Comparison of ENCODE assay signal across 1 cellular context in the genomic region with DNA sequence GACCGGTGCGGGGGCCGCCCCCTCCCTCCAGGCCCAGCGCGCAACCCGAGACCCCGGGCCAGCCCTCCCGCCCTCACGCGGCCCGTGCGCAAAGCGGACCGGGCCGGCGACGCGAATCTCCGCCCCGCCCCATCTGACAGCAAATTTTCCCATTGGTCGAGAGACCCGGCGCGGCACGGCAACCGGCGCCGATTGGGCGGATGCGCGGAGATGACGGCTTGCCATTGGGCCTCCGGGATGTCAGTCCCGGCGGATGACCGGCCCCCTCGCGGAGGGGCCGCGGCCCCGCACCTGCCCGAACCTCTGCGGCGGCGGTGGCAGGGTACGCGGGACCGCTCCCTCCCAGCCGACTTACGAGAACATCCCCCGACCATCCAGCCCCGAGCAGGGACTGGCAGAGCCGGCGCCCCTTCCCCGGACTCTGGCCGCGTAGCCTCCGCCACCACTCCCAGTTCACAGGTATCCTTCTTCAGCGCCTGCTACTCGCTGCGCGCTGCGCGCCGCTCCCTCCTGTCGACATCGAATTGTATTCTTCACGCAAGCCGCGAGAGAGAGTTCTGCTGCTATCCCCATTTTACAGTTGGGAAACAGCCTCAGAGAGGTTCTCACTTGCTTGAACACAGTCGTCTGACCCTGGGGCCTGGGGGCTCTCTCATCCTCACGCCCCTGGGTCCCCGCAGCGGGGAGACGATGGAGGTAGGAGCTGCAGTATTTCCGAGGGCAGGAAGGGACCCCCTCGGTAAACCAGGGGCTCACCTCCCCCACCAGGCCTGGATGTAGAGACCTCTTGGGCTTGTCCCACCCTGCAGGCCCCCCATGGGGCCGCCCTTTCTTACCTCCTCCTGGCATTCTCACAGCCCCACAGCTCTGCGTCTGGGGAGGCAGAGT.
A peak's percentile ranks its signal among the peaks of the same experiment; 100 is the strongest.
TF ChIP-seq lines count a peak whose summit lies in the region.

ARVCF (minus strand) TSS at position 90 of the 888 bp plus-strand sequence. CDS start 26,029 bp downstream, outside the sequence.

TF ChIP-seq in K562, 482 proteins besides CTCF, POLR2A, EP300 and RAD21 (continued from another document and continues in another):
- TF ChIP-seq GTF3C2 (IDR thresholded peaks at IDR 0.05; ENCODE audit: borderline replicate concordance, extremely low read depth, insufficient read length) (no peak), SIX5 (IDR thresholded peaks at IDR 0.05; ENCODE audit: borderline replicate concordance in 1 of 2, insufficient read depth in 1 of 2, low read depth in 1 of 2, low read length in 2 of 2) (peak in 1 of 2 experiments; percentile 1; a peak in 1 of 4 replicates), GATAD2A (IDR thresholded peaks at IDR 0.05) (no peak), HDAC8 (tag; IDR thresholded peaks at IDR 0.05) (0 out of 2 replicates have a peak, but pooled peaks have one; percentile 53), IFI16 (CRISPR knock-in tag; IDR thresholded peaks at IDR 0.05) (0 out of 2 replicates have a peak, but pooled peaks have one; percentile 42), NCOA6 (IDR thresholded peaks at IDR 0.05) (no peak), MAZ (CRISPR knock-in tag; conservative IDR thresholded peaks at IDR 0.05 in 1 of 2, IDR thresholded peaks at IDR 0.05 in 1 of 2) (peak in 1 of 2 experiments; percentile 98; a peak in 2 of 4 replicates), FOS (IDR thresholded peaks at IDR 0.05; ENCODE audit: extremely low read depth, insufficient read length) (no peak), ZNF79 (CRISPR knock-in tag; IDR thresholded peaks at IDR 0.05; ENCODE audit: low read depth) (peak; percentile 48; the same call in 1 of the 2 replicates), KDM5B (IDR thresholded peaks at IDR 0.05; ENCODE audit: insufficient replicate concordance, low read depth, low read length) (peak; percentile 63), DMBX1 (CRISPR knock-in tag; IDR thresholded peaks at IDR 0.05; ENCODE audit: borderline replicate concordance) (peak; percentile 43; the same call in 1 of the 2 replicates), TFE3 (CRISPR knock-in tag; IDR thresholded peaks at IDR 0.05) (no peak; the same call in 1 of the 2 replicates), GATA2 (CRISPR knock-in tag; IDR thresholded peaks at IDR 0.05) (no peak), MTF1 (CRISPR knock-in tag; IDR thresholded peaks at IDR 0.05; ENCODE audit: borderline replicate concordance) (peak; percentile 88), ZNF583 (CRISPR knock-in tag; IDR thresholded peaks at IDR 0.05) (peak; percentile 67; the same call in 1 of the 2 replicates), ZNF263 (CRISPR knock-in tag; IDR thresholded peaks at IDR 0.05; ENCODE audit: borderline replicate concordance) (no peak), NFIX (CRISPR knock-in tag; IDR thresholded peaks at IDR 0.05; ENCODE audit: low read depth) (no peak), EP400 (IDR thresholded peaks at IDR 0.05) (no peak), CC2D1A (IDR thresholded peaks at IDR 0.05) (no peak), CLOCK (CRISPR knock-in tag; IDR thresholded peaks at IDR 0.05; ENCODE audit: borderline replicate concordance) (peak; percentile 44; the same call in 1 of the 2 replicates), ZBTB26 (CRISPR knock-in tag; IDR thresholded peaks at IDR 0.05) (peak; percentile 66; the same call in 1 of the 2 replicates), ZFP30 (CRISPR knock-in tag; IDR thresholded peaks at IDR 0.05; ENCODE audit: borderline replicate concordance) (no peak), KLF1 (tag; IDR thresholded peaks at IDR 0.05) (peak; percentile 87), HSF4 (CRISPR knock-in tag; IDR thresholded peaks at IDR 0.05; ENCODE audit: borderline replicate concordance) (no peak)
- TF ChIP-seq, protein P1, sequence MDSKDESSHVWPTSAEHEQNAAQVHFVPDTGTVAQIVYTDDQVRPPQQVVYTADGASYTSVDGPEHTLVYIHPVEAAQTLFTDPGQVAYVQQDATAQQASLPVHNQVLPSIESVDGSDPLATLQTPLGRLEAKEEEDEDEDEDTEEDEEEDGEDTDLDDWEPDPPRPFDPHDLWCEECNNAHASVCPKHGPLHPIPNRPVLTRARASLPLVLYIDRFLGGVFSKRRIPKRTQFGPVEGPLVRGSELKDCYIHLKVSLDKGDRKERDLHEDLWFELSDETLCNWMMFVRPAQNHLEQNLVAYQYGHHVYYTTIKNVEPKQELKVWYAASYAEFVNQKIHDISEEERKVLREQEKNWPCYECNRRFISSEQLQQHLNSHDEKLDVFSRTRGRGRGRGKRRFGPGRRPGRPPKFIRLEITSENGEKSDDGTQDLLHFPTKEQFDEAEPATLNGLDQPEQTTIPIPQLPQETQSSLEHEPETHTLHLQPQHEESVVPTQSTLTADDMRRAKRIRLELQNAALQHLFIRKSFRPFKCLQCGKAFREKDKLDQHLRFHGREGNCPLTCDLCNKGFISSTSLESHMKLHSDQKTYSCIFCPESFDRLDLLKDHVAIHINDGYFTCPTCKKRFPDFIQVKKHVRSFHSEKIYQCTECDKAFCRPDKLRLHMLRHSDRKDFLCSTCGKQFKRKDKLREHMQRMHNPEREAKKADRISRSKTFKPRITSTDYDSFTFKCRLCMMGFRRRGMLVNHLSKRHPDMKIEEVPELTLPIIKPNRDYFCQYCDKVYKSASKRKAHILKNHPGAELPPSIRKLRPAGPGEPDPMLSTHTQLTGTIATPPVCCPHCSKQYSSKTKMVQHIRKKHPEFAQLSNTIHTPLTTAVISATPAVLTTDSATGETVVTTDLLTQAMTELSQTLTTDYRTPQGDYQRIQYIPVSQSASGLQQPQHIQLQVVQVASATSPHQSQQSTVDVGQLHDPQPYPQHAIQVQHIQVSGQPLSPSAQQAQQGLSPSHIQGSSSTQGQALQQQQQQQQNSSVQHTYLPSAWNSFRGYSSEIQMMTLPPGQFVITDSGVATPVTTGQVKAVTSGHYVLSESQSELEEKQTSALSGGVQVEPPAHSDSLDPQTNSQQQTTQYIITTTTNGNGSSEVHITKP (IDR thresholded peaks at IDR 0.05; ENCODE audit: partially characterized antibody), result no peak
- TF ChIP-seq, protein P2, sequence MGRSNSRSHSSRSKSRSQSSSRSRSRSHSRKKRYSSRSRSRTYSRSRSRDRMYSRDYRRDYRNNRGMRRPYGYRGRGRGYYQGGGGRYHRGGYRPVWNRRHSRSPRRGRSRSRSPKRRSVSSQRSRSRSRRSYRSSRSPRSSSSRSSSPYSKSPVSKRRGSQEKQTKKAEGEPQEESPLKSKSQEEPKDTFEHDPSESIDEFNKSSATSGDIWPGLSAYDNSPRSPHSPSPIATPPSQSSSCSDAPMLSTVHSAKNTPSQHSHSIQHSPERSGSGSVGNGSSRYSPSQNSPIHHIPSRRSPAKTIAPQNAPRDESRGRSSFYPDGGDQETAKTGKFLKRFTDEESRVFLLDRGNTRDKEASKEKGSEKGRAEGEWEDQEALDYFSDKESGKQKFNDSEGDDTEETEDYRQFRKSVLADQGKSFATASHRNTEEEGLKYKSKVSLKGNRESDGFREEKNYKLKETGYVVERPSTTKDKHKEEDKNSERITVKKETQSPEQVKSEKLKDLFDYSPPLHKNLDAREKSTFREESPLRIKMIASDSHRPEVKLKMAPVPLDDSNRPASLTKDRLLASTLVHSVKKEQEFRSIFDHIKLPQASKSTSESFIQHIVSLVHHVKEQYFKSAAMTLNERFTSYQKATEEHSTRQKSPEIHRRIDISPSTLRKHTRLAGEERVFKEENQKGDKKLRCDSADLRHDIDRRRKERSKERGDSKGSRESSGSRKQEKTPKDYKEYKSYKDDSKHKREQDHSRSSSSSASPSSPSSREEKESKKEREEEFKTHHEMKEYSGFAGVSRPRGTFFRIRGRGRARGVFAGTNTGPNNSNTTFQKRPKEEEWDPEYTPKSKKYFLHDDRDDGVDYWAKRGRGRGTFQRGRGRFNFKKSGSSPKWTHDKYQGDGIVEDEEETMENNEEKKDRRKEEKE (IDR thresholded peaks at IDR 0.05; ENCODE audit: borderline replicate concordance in 1 of 2, control insufficient read depth in 1 of 2, low read depth in 2 of 2, low read length in 1 of 2), result no peak
- TF ChIP-seq, protein P3, sequence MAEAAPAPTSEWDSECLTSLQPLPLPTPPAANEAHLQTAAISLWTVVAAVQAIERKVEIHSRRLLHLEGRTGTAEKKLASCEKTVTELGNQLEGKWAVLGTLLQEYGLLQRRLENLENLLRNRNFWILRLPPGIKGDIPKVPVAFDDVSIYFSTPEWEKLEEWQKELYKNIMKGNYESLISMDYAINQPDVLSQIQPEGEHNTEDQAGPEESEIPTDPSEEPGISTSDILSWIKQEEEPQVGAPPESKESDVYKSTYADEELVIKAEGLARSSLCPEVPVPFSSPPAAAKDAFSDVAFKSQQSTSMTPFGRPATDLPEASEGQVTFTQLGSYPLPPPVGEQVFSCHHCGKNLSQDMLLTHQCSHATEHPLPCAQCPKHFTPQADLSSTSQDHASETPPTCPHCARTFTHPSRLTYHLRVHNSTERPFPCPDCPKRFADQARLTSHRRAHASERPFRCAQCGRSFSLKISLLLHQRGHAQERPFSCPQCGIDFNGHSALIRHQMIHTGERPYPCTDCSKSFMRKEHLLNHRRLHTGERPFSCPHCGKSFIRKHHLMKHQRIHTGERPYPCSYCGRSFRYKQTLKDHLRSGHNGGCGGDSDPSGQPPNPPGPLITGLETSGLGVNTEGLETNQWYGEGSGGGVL (CRISPR knock-in tag; IDR thresholded peaks at IDR 0.05), result no peak
- TF ChIP-seq, protein P4, sequence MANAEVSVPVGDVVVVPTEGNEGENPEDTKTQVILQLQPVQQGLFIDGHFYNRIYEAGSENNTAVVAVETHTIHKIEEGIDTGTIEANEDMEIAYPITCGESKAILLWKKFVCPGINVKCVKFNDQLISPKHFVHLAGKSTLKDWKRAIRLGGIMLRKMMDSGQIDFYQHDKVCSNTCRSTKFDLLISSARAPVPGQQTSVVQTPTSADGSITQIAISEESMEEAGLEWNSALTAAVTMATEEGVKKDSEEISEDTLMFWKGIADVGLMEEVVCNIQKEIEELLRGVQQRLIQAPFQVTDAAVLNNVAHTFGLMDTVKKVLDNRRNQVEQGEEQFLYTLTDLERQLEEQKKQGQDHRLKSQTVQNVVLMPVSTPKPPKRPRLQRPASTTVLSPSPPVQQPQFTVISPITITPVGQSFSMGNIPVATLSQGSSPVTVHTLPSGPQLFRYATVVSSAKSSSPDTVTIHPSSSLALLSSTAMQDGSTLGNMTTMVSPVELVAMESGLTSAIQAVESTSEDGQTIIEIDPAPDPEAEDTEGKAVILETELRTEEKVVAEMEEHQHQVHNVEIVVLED (CRISPR knock-in tag; IDR thresholded peaks at IDR 0.05), result peak; percentile 73
